23 cellular contexts compared by ENCODE assay signal in genomic region chr5:54525692-54526091, GRCh38.
"Had no signal": no experiment of that assay in that cellular context is flagged by ENCODE, and none has a peak within 500 bp of the region (broad histone marks: within the 10 kb centered on the region; RNA-seq: fewer than 3 reads in every experiment).

No MANE protein-coding gene starts in this region.

- H3K36me3 ChIP-seq: lower lobe of right lung had no signal

- H3K9me3 ChIP-seq: lower lobe of right lung had no signal

- H3K9me3 Mint-ChIP-seq: activated CD4-positive, alpha-beta memory T cell treated with anti-CD3 and anti-CD28 coated beads, Interleukin-2, amount 10 ng/mL, durations not matched to agents 7 days and 5 days; activated naive CD8-positive, alpha-beta T cell treated with anti-CD3 and anti-CD28 coated beads, Interleukin-2, amount 10 ng/mL, durations not matched to agents 7 days and 5 days; dendritic cell treated with granulocyte-macrophage colony-stimulating factor and Interleukin-4, amounts not matched to agents 40 ng/mL and 50 ng/mL, for 4 days; nephron progenitor cell; stimulated activated naive B cell treated with anti-CD40 and anti-IgM and Interleukin-4, amounts not matched to agents 10 μg/mL and 1 μg/mL and 100 μg/mL, for 72 hours; T-helper 2 cell treated with Interferon-gamma antibody and Interleukin-4, amounts not matched to agents 5 μg/mL and 100 μg/mL, for 36 hours; type B pancreatic cell; WTC11 had no signal

- DNase-seq: activated CD4-positive, alpha-beta memory T cell treated with anti-CD3 and anti-CD28 coated beads, Interleukin-2, amount 10 ng/mL, durations not matched to agents 7 days and 5 days; activated CD4-positive, alpha-beta T cell treated with anti-CD3 and anti-CD28 coated beads for 4 hours; activated CD8-positive, alpha-beta memory T cell treated with anti-CD3 and anti-CD28 coated beads, Interleukin-2, amount 10 ng/mL, durations not matched to agents 7 days and 5 days; activated naive CD4-positive, alpha-beta T cell; activated naive CD8-positive, alpha-beta T cell treated with anti-CD3 and anti-CD28 coated beads, Interleukin-2, amount 10 ng/mL, durations not matched to agents 7 days and 5 days; amygdala; cerebellar nuclear complex; effector CD8-positive, alpha-beta T cell; left colon; lower lobe of right lung; nephron progenitor cell; occipital lobe; posterior cingulate gyrus; retina; stimulated activated naive B cell treated with anti-CD40 and anti-IgM and Interleukin-4, amounts not matched to agents 10 μg/mL and 1 μg/mL and 100 μg/mL, for 72 hours; substantia nigra had no signal

- H3K27ac Mint-ChIP-seq: activated CD4-positive, alpha-beta memory T cell treated with anti-CD3 and anti-CD28 coated beads, Interleukin-2, amount 10 ng/mL, durations not matched to agents 7 days and 5 days; activated CD8-positive, alpha-beta memory T cell treated with anti-CD3 and anti-CD28 coated beads, Interleukin-2, amount 10 ng/mL, durations not matched to agents 7 days and 5 days; activated naive CD8-positive, alpha-beta T cell treated with anti-CD3 and anti-CD28 coated beads, Interleukin-2, amount 10 ng/mL, durations not matched to agents 7 days and 5 days; nephron progenitor cell; stimulated activated naive B cell treated with anti-CD40 and anti-IgM and Interleukin-4, amounts not matched to agents 10 μg/mL and 1 μg/mL and 100 μg/mL, for 72 hours; T-helper 2 cell treated with Interferon-gamma antibody and Interleukin-4, amounts not matched to agents 5 μg/mL and 100 μg/mL, for 36 hours; type B pancreatic cell; WTC11 had no signal

- H3K36me3 Mint-ChIP-seq: WTC11 had no signal

- H3K4me3 ChIP-seq: lower lobe of right lung had no signal

- ATAC-seq: activated CD8-positive, alpha-beta memory T cell treated with anti-CD3 and anti-CD28 coated beads, Interleukin-2, amount 10 ng/mL, durations not matched to agents 7 days and 5 days; esophagus mucosa; left colon; lower lobe of right lung; stimulated activated naive B cell treated with anti-CD40 and anti-IgM and Interleukin-4, amounts not matched to agents 10 μg/mL and 1 μg/mL and 100 μg/mL, for 72 hours; WTC11 had no signal

- H3K27ac ChIP-seq: lower lobe of right lung had no signal

- FAIRE-seq: islet of Langerhans, TTC549 had no signal

- H3K27me3 Mint-ChIP-seq: activated CD4-positive, alpha-beta memory T cell treated with anti-CD3 and anti-CD28 coated beads, Interleukin-2, amount 10 ng/mL, durations not matched to agents 7 days and 5 days; activated CD8-positive, alpha-beta memory T cell treated with anti-CD3 and anti-CD28 coated beads, Interleukin-2, amount 10 ng/mL, durations not matched to agents 7 days and 5 days; activated naive CD8-positive, alpha-beta T cell treated with anti-CD3 and anti-CD28 coated beads, Interleukin-2, amount 10 ng/mL, durations not matched to agents 7 days and 5 days; dendritic cell treated with granulocyte-macrophage colony-stimulating factor and Interleukin-4, amounts not matched to agents 40 ng/mL and 50 ng/mL, for 4 days; stimulated activated naive B cell treated with anti-CD40 and anti-IgM and Interleukin-4, amounts not matched to agents 10 μg/mL and 1 μg/mL and 100 μg/mL, for 72 hours; type B pancreatic cell had no signal

- H3K4me3 Mint-ChIP-seq: activated CD4-positive, alpha-beta memory T cell treated with anti-CD3 and anti-CD28 coated beads, Interleukin-2, amount 10 ng/mL, durations not matched to agents 7 days and 5 days; activated CD8-positive, alpha-beta memory T cell treated with anti-CD3 and anti-CD28 coated beads, Interleukin-2, amount 10 ng/mL, durations not matched to agents 7 days and 5 days; activated naive CD8-positive, alpha-beta T cell treated with anti-CD3 and anti-CD28 coated beads, Interleukin-2, amount 10 ng/mL, durations not matched to agents 7 days and 5 days; nephron progenitor cell; stimulated activated naive B cell treated with anti-CD40 and anti-IgM and Interleukin-4, amounts not matched to agents 10 μg/mL and 1 μg/mL and 100 μg/mL, for 72 hours; T-helper 2 cell treated with Interferon-gamma antibody and Interleukin-4, amounts not matched to agents 5 μg/mL and 100 μg/mL, for 36 hours; type B pancreatic cell; WTC11 had no signal
